Comparison of ENCODE assay signal across 8 cellular contexts in the genomic region with DNA sequence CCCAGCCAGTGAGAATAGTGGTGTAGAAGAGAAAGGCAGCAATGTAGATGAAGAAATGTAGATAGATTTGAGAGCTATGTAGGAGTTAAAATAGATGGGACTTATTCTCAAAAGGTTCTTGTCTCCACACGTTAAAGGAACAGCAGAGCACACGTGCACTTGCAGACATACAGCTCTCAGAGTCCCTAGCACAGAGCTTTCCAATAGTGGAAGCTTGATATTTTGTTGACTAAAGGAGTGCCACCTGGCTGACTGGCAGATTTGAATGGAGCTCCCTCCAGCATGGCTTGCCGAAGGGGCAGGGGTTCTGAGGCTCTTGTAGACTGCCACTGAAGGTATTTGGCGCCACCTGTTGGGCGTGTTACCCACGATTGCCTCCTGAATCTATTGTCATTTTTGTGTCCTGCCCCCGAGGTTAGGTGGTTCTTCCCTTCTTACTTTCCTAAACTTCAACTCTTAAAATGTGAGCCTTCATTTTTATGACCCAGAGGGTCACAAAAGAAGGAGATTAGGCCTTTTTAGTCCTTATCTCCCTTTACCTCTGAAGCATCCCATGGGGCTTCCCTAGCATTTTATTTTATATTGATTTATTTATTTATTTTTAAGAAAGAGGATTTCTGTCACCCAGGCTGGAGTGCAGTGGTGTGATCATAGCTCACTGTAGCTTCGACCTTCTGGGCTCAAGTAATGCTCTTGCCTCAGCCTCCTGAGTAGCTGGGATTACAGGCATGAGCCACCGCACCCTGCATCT. TPM values are rescaled to one million over a fixed set of nuclear protein-coding genes. Genes with fewer than 3 reads are reported as not detected.
A peak's percentile ranks its signal among the peaks of the same experiment; 100 is the strongest.
DNase-seq lines count a peak whose midpoint lies in the region; ATAC-seq, FAIRE-seq and TF ChIP-seq lines count a peak whose summit lies in the region.

No MANE protein-coding gene starts in this region.

- no peaks in the 10 kb centered on the region for H3K9me3 Mint-ChIP-seq in activated CD4-positive, alpha-beta T cell treated with anti-CD3 and anti-CD28 coated beads for 36 hours (ENCODE audit: low read depth)
- H3K9me3 Mint-ChIP-seq in chondrocyte (ENCODE audit: low read depth), result no peaks in the 10 kb centered on the region

- H3K4me1 Mint-ChIP-seq in activated CD4-positive, alpha-beta T cell treated with anti-CD3 and anti-CD28 coated beads for 36 hours, result peaks cover 15% of the 10 kb centered on the region
- H3K4me1 Mint-ChIP-seq in chondrocyte (ENCODE audit: low read depth), result peaks cover 12% of the 10 kb centered on the region

- no peaks in the 10 kb centered on the region for H3K27me3 Mint-ChIP-seq in activated CD4-positive, alpha-beta T cell treated with anti-CD3 and anti-CD28 coated beads for 36 hours
- no peaks in the 10 kb centered on the region for H3K27me3 Mint-ChIP-seq in chondrocyte (ENCODE audit: low read depth)

- no peak overlapping the region for H3K9ac ChIP-seq in HepG2 (ENCODE audit: insufficient read depth, low read depth, low read length)

- no peaks in the 10 kb centered on the region for H3K9me3 ChIP-seq in HepG2 (ENCODE audit: low read length)

- peak; percentile 94 for FAIRE-seq in HepG2 (lab: Jason Lieb, UNC)

- H3K4me2 ChIP-seq in HepG2 (ENCODE audit: low read depth, low read length), result no peak overlapping the region

- no peak for TF ChIP-seq POLR2A in HepG2 (IDR thresholded peaks at IDR 0.05; ENCODE audit: insufficient read depth in 1 of 2, low read depth in 2 of 2, low read length in 2 of 2)

- H2AFZ ChIP-seq in HepG2 (ENCODE audit: low read length), result no peak overlapping the region

- TF ChIP-seq RAD21 in HepG2 (CRISPR knock-in tag; IDR thresholded peaks at IDR 0.05), result peak; percentile 90

- ATAC-seq in HG03432 (IDR thresholded peaks at IDR 0.05; ENCODE audit: unreplicated experiment), result peak; percentile 49
- ATAC-seq in activated CD4-positive, alpha-beta T cell treated with anti-CD3 and anti-CD28 coated beads for 36 hours, result peak; percentile 88
- peak; percentile 73 for ATAC-seq in HepG2
- no peak for ATAC-seq in HG03520 (IDR thresholded peaks at IDR 0.05; ENCODE audit: unreplicated experiment)

- intact Hi-C loops in activated CD4-positive, alpha-beta T cell treated with anti-CD3 and anti-CD28 coated beads for 36 hours (cut with DNase I, micrococcal nuclease), result loop anchor here (1.0 to 2.0 kb wide), 4 partner anchors 32 to 100 kb away; a partner anchor contains a TSS
- intact Hi-C loops in HepG2 (cut with micrococcal nuclease; ENCODE audit: unreplicated experiment), result loop anchor here (1.0 kb wide), 2 partner anchors 52 to 100 kb away; no protein-coding TSS in a partner anchor

- TF ChIP-seq CTCF in chondrocyte (IDR thresholded peaks at IDR 0.05), result peak; percentile 95
- peak; percentile 96 for TF ChIP-seq CTCF in HepG2 (CRISPR knock-in tag; IDR thresholded peaks at IDR 0.05)

- H3K36me3 ChIP-seq in HepG2 (replicated peaks in 1 of 2; ENCODE audit: control insufficient read depth in 1 of 2, insufficient read depth in 2 of 2, low read length in 2 of 2), result peaks cover 11 to 13% of the 10 kb centered on the region in 2 experiments

- peaks cover 20% of the 10 kb centered on the region for H3K36me3 Mint-ChIP-seq in activated CD4-positive, alpha-beta T cell treated with anti-CD3 and anti-CD28 coated beads for 36 hours (ENCODE audit: low read depth)
- H3K36me3 Mint-ChIP-seq in chondrocyte (ENCODE audit: low read depth), result peaks cover 21% of the 10 kb centered on the region

- TF ChIP-seq EP300 in HepG2 (IDR thresholded peaks at IDR 0.05; ENCODE audit: low read depth in 2 of 2, low read length in 2 of 2) (no peak), HepG2 (CRISPR knock-in tag; IDR thresholded peaks at IDR 0.05; ENCODE audit: borderline replicate concordance) (no peak)

- peaks cover 29% of the 10 kb centered on the region for H4K20me1 ChIP-seq in HepG2 (ENCODE audit: insufficient read depth, low read length)

- H3K27ac Mint-ChIP-seq in activated CD4-positive, alpha-beta T cell treated with anti-CD3 and anti-CD28 coated beads for 36 hours, result peak overlapping the region; percentile 44
- H3K27ac Mint-ChIP-seq in chondrocyte (ENCODE audit: unreplicated experiment), result peak overlapping the region; percentile 50

- in situ Hi-C loops in HepG2 (cut with HindIII; ENCODE audit: extremely low pct_ligation_motif_present, low pct_unique_long_range_greater_than_20kb), result loop anchor here (5.0 kb wide), 1 partner anchor 48 kb away; no protein-coding TSS in a partner anchor

- H3K4me3 ChIP-seq in HepG2 (replicated peaks in 1 of 3; ENCODE audit: insufficient read depth in 1 of 3, low read depth in 2 of 3, low read length in 3 of 3), result no peak overlapping the region

- H3K27ac ChIP-seq in HepG2 (ENCODE audit: extremely low read length, insufficient read depth, low read length), result no peak overlapping the region

- POLR2A ChIA-PET in activated CD4-positive, alpha-beta T cell treated with anti-CD3 and anti-CD28 coated beads for 36 hours (lab: Charles Lee), result interaction anchor here (0.7 to 3.7 kb wide), 13 partner anchors 9 to 265 kb away, joined by 3 to 71 read pairs (median 3); a partner anchor contains a TSS
- POLR2A ChIA-PET in HepG2 (lab: Yijun Ruan, JAX), result interaction anchor here (1.1 to 10.2 kb wide), 4 partner anchors 13 to 90 kb away, joined by 3 to 305 read pairs (median 16); a partner anchor contains a TSS

- no peak overlapping the region for H3K4me3 Mint-ChIP-seq in activated CD4-positive, alpha-beta T cell treated with anti-CD3 and anti-CD28 coated beads for 36 hours
- H3K4me3 Mint-ChIP-seq in chondrocyte (ENCODE audit: unreplicated experiment), result no peak overlapping the region

- H3K27me3 ChIP-seq in HepG2 (ENCODE audit: control insufficient read depth in 1 of 2, insufficient read depth in 2 of 2, low read length in 2 of 2), result peaks cover 0 to 6% of the 10 kb centered on the region in 2 experiments; a peak in 2 of 5 replicates

- H3K79me2 ChIP-seq in HepG2 (ENCODE audit: insufficient read depth, low read length), result no peaks in the 10 kb centered on the region

- no TSS peak for BruUV-seq in HepG2 (replicated peaks; lab: Mats Ljungman, UMichigan)

- CTCF ChIA-PET in activated CD4-positive, alpha-beta T cell treated with anti-CD3 and anti-CD28 coated beads for 36 hours (lab: Charles Lee), result interaction anchor here (0.6 to 7.6 kb wide), 63 partner anchors 9 to 1197 kb away, joined by 3 to 172 read pairs (median 5); a partner anchor contains a TSS
- CTCF ChIA-PET in HepG2 (lab: Yijun Ruan, JAX; ENCODE audit: low intra/inter-chr PET ratio, low total read pairs), result interaction anchor here (0.7 to 7.2 kb wide), 6 partner anchors 32 to 102 kb away, joined by 3 to 103 read pairs (median 8); a partner anchor contains a TSS

- whole genome bisulfite sequencing in HepG2 (ENCODE audit: low lambda C conversion rate), result 13% methylated on average over 9 of the region's 9 CpGs

- no peaks in the 10 kb centered on the region for H3K4me1 ChIP-seq in HepG2 (ENCODE audit: insufficient read depth, low read length)

- DNase-seq in ELF-1 (ENCODE audit: low read depth, low spot score), result peak; percentile 87
- peak; percentile 93 to 97 for DNase-seq in NCI-H526 (lab: John Stamatoyannopoulos, UW)
- DNase-seq in activated CD4-positive, alpha-beta T cell treated with anti-CD3 and anti-CD28 coated beads for 36 hours, result peak; percentile 96
- no peak for DNase-seq in chondrocyte (ENCODE audit: low spot score)
- peak; percentile 84 for DNase-seq in HepG2 (ENCODE audit: low spot score)
- DNase-seq in stimulated activated CD4-positive, alpha-beta T cell treated with anti-CD3 and anti-CD28 coated beads, TNF-alpha, amount 100 ng/mL, for 24 hours (ENCODE audit: low read depth in 3 of 3), result peak; percentile 75 to 89 (median 87)

RNA-seq across cellular contexts. Expression of a gene that starts 16.4 kb away (rescaled TPM):
- 100 to 1,000 TPM; 230 to 338 TPM for total RNA-seq in activated CD4-positive, alpha-beta T cell treated with anti-CD3 and anti-CD28 coated beads for 36 hours
- total RNA-seq in chondrocyte, result 149 to 165 TPM (median 150 TPM) in 3 replicates
- 71.5 and 143 TPM in 2 replicates for total RNA-seq in HepG2 (2016; rRNA removed; fragmentation: Illumina TruSeq; extraction: Trizol)
- 57.3 and 65.0 TPM in 2 replicates for total RNA-seq in HepG2 (2016; cell fraction: cytosol; rRNA removed; fragmentation: Illumina TruSeq; extraction: Trizol; ENCODE audit: low read depth)
- total RNA-seq in HepG2 (2016; cell fraction: insoluble cytoplasmic fraction; rRNA removed; fragmentation: Illumina TruSeq; extraction: Trizol), result 67.2 and 139 TPM in 2 replicates
- 98.6 and 98.8 TPM in 2 replicates for total RNA-seq in HepG2 (2016; cell fraction: membrane; rRNA removed; fragmentation: Illumina TruSeq; extraction: Trizol)
- 221 and 247 TPM in 2 replicates for total RNA-seq in HepG2 (2016; cell fraction: nucleus; rRNA removed; fragmentation: Illumina TruSeq; extraction: Trizol)
- 194 and 202 TPM in 2 replicates for polyA plus RNA-seq in HepG2 (2011; rRNA removed)
- polyA plus RNA-seq in HepG2 (2011; cell fraction: cytosol; rRNA removed), result 75.6 and 93.5 TPM in 2 replicates
- 401 and 432 TPM in 2 replicates for polyA plus RNA-seq in HepG2 (2011; cell fraction: nucleus; rRNA removed)
- 149 and 160 TPM in 2 replicates for polyA plus RNA-seq in HepG2 (2012)
- polyA plus RNA-seq in HepG2 (2016; cell fraction: cytosol; fragmentation: Illumina TruSeq; extraction: Trizol; ENCODE audit: low read depth), result 30.1 and 33.2 TPM in 2 replicates
- 94.6 and 114 TPM in 2 replicates for polyA plus RNA-seq in HepG2 (2016; cell fraction: insoluble cytoplasmic fraction; fragmentation: Illumina TruSeq; extraction: Trizol; ENCODE audit: low read depth)
- 58.5 and 64.6 TPM in 2 replicates for polyA plus RNA-seq in HepG2 (2016; cell fraction: membrane; fragmentation: Illumina TruSeq; extraction: Trizol; ENCODE audit: low read depth)
- 653 and 682 TPM in 2 replicates for polyA plus RNA-seq in HepG2 (2016; cell fraction: nucleus; fragmentation: Illumina TruSeq; extraction: Trizol; ENCODE audit: insufficient read depth, low read depth)
- 126 and 157 TPM in 2 replicates for polyA minus RNA-seq in HepG2 (2011; rRNA and poly(A)+ RNA removed; ENCODE audit: low replicate concordance)
- polyA minus RNA-seq in HepG2 (2011; cell fraction: cytosol; rRNA and poly(A)+ RNA removed), result 43.6 and 49.2 TPM in 2 replicates
- polyA minus RNA-seq in HepG2 (2011; cell fraction: nucleus; rRNA and poly(A)+ RNA removed), result 223 and 377 TPM in 2 replicates

RNA-seq across cellular contexts. Expression of a gene that starts 24.6 kb away (rescaled TPM):
- 1 to 10 TPM; 1.7 to 3.3 TPM for total RNA-seq in activated CD4-positive, alpha-beta T cell treated with anti-CD3 and anti-CD28 coated beads for 36 hours
- total RNA-seq in chondrocyte (not detected in 3 replicates), HepG2 (2016; rRNA removed; fragmentation: Illumina TruSeq; extraction: Trizol) (0.07 and 0.09 TPM in 2 replicates)
- not detected in 2 replicates for total RNA-seq in HepG2 (2016; cell fraction: cytosol; rRNA removed; fragmentation: Illumina TruSeq; extraction: Trizol; ENCODE audit: low read depth)
- 0.04 TPM in 1 of 2 replicates, not detected in the other for total RNA-seq in HepG2 (2016; cell fraction: insoluble cytoplasmic fraction; rRNA removed; fragmentation: Illumina TruSeq; extraction: Trizol)
- total RNA-seq in HepG2 (2016; cell fraction: membrane; rRNA removed; fragmentation: Illumina TruSeq; extraction: Trizol), result 0.06 TPM in 1 of 2 replicates, not detected in the other
- total RNA-seq in HepG2 (2016; cell fraction: nucleus; rRNA removed; fragmentation: Illumina TruSeq; extraction: Trizol), result 0.09 TPM in 1 of 2 replicates, not detected in the other
- 0.03 TPM in 1 of 2 replicates, not detected in the other for polyA plus RNA-seq in HepG2 (2011; rRNA removed)
- polyA plus RNA-seq in HepG2 (2011; cell fraction: cytosol; rRNA removed), result 0.04 TPM in 1 of 2 replicates, not detected in the other
- polyA plus RNA-seq in HepG2 (2011; cell fraction: nucleus; rRNA removed), result not detected in 2 replicates
- polyA plus RNA-seq in HepG2 (2012), result not detected in 2 replicates
- polyA plus RNA-seq in HepG2 (2016; cell fraction: cytosol; fragmentation: Illumina TruSeq; extraction: Trizol; ENCODE audit: low read depth), result not detected in 2 replicates
- 0.07 TPM in 1 of 2 replicates, not detected in the other for polyA plus RNA-seq in HepG2 (2016; cell fraction: insoluble cytoplasmic fraction; fragmentation: Illumina TruSeq; extraction: Trizol; ENCODE audit: low read depth)
- not detected in 2 replicates for polyA plus RNA-seq in HepG2 (2016; cell fraction: membrane; fragmentation: Illumina TruSeq; extraction: Trizol; ENCODE audit: low read depth)
- 0.63 TPM in 1 of 2 replicates, not detected in the other for polyA plus RNA-seq in HepG2 (2016; cell fraction: nucleus; fragmentation: Illumina TruSeq; extraction: Trizol; ENCODE audit: insufficient read depth, low read depth)
- 0.30 TPM in 1 of 2 replicates, not detected in the other for polyA minus RNA-seq in HepG2 (2011; rRNA and poly(A)+ RNA removed; ENCODE audit: low replicate concordance)
- polyA minus RNA-seq in HepG2 (2011; cell fraction: cytosol; rRNA and poly(A)+ RNA removed), result not detected in 2 replicates
- polyA minus RNA-seq in HepG2 (2011; cell fraction: nucleus; rRNA and poly(A)+ RNA removed), result not detected in 2 replicates

RNA-seq across cellular contexts. Expression of a gene that starts 31.9 kb away (rescaled TPM):
- 10 to 100 TPM; 11.8 TPM for total RNA-seq in activated CD4-positive, alpha-beta T cell treated with anti-CD3 and anti-CD28 coated beads for 36 hours
- 3.6 to 5.5 TPM (median 5.4 TPM) in 3 replicates for total RNA-seq in chondrocyte
- 0.71 and 1.3 TPM in 2 replicates for total RNA-seq in HepG2 (2016; rRNA removed; fragmentation: Illumina TruSeq; extraction: Trizol)
- 0.53 and 0.61 TPM in 2 replicates for total RNA-seq in HepG2 (2016; cell fraction: cytosol; rRNA removed; fragmentation: Illumina TruSeq; extraction: Trizol; ENCODE audit: low read depth)
- 0.82 and 1.2 TPM in 2 replicates for total RNA-seq in HepG2 (2016; cell fraction: insoluble cytoplasmic fraction; rRNA removed; fragmentation: Illumina TruSeq; extraction: Trizol)
- 0.46 and 0.76 TPM in 2 replicates for total RNA-seq in HepG2 (2016; cell fraction: membrane; rRNA removed; fragmentation: Illumina TruSeq; extraction: Trizol)
- total RNA-seq in HepG2 (2016; cell fraction: nucleus; rRNA removed; fragmentation: Illumina TruSeq; extraction: Trizol), result 0.78 and 0.85 TPM in 2 replicates
- 0.70 and 1.7 TPM in 2 replicates for polyA plus RNA-seq in HepG2 (2011; rRNA removed)
- 0.59 and 1.2 TPM in 2 replicates for polyA plus RNA-seq in HepG2 (2011; cell fraction: cytosol; rRNA removed)
- polyA plus RNA-seq in HepG2 (2011; cell fraction: nucleus; rRNA removed), result 3.1 and 3.3 TPM in 2 replicates
- 1.6 and 1.7 TPM in 2 replicates for polyA plus RNA-seq in HepG2 (2012)
- polyA plus RNA-seq in HepG2 (2016; cell fraction: cytosol; fragmentation: Illumina TruSeq; extraction: Trizol; ENCODE audit: low read depth), result 0.12 and 0.36 TPM in 2 replicates
- polyA plus RNA-seq in HepG2 (2016; cell fraction: insoluble cytoplasmic fraction; fragmentation: Illumina TruSeq; extraction: Trizol; ENCODE audit: low read depth), result 0.62 and 0.68 TPM in 2 replicates
- 0.63 and 0.96 TPM in 2 replicates for polyA plus RNA-seq in HepG2 (2016; cell fraction: membrane; fragmentation: Illumina TruSeq; extraction: Trizol; ENCODE audit: low read depth)
- polyA plus RNA-seq in HepG2 (2016; cell fraction: nucleus; fragmentation: Illumina TruSeq; extraction: Trizol; ENCODE audit: insufficient read depth, low read depth), result 2.9 and 4.5 TPM in 2 replicates
- 1.2 and 1.9 TPM in 2 replicates for polyA minus RNA-seq in HepG2 (2011; rRNA and poly(A)+ RNA removed; ENCODE audit: low replicate concordance)
- polyA minus RNA-seq in HepG2 (2011; cell fraction: cytosol; rRNA and poly(A)+ RNA removed), result not detected in 2 replicates
- 1.7 and 2.3 TPM in 2 replicates for polyA minus RNA-seq in HepG2 (2011; cell fraction: nucleus; rRNA and poly(A)+ RNA removed)

RNA-seq across cellular contexts. Expression of a gene that starts 44.0 kb away (rescaled TPM):
- 1 to 10 TPM; 1.9 to 2.3 TPM for total RNA-seq in activated CD4-positive, alpha-beta T cell treated with anti-CD3 and anti-CD28 coated beads for 36 hours
- total RNA-seq in chondrocyte, result not detected in 3 replicates
- total RNA-seq in HepG2 (2016; rRNA removed; fragmentation: Illumina TruSeq; extraction: Trizol), result not detected in 2 replicates
- total RNA-seq in HepG2 (2016; cell fraction: cytosol; rRNA removed; fragmentation: Illumina TruSeq; extraction: Trizol; ENCODE audit: low read depth), result not detected in 2 replicates
- total RNA-seq in HepG2 (2016; cell fraction: insoluble cytoplasmic fraction; rRNA removed; fragmentation: Illumina TruSeq; extraction: Trizol), result not detected in 2 replicates
- not detected in 2 replicates for total RNA-seq in HepG2 (2016; cell fraction: membrane; rRNA removed; fragmentation: Illumina TruSeq; extraction: Trizol)
- not detected in 2 replicates for total RNA-seq in HepG2 (2016; cell fraction: nucleus; rRNA removed; fragmentation: Illumina TruSeq; extraction: Trizol)
- not detected in 2 replicates for polyA plus RNA-seq in HepG2 (2011; rRNA removed)
- not detected in 2 replicates for polyA plus RNA-seq in HepG2 (2011; cell fraction: cytosol; rRNA removed)
- 0.09 TPM in 1 of 2 replicates, not detected in the other for polyA plus RNA-seq in HepG2 (2011; cell fraction: nucleus; rRNA removed)
- polyA plus RNA-seq in HepG2 (2012), result not detected in 2 replicates
- polyA plus RNA-seq in HepG2 (2016; cell fraction: cytosol; fragmentation: Illumina TruSeq; extraction: Trizol; ENCODE audit: low read depth), result not detected in 2 replicates
- polyA plus RNA-seq in HepG2 (2016; cell fraction: insoluble cytoplasmic fraction; fragmentation: Illumina TruSeq; extraction: Trizol; ENCODE audit: low read depth), result not detected in 2 replicates
- polyA plus RNA-seq in HepG2 (2016; cell fraction: membrane; fragmentation: Illumina TruSeq; extraction: Trizol; ENCODE audit: low read depth), result not detected in 2 replicates
- not detected in 2 replicates for polyA plus RNA-seq in HepG2 (2016; cell fraction: nucleus; fragmentation: Illumina TruSeq; extraction: Trizol; ENCODE audit: insufficient read depth, low read depth)
- polyA minus RNA-seq in HepG2 (2011; rRNA and poly(A)+ RNA removed; ENCODE audit: low replicate concordance), result not detected in 2 replicates
- not detected in 2 replicates for polyA minus RNA-seq in HepG2 (2011; cell fraction: cytosol; rRNA and poly(A)+ RNA removed)
- polyA minus RNA-seq in HepG2 (2011; cell fraction: nucleus; rRNA and poly(A)+ RNA removed), result not detected in 2 replicates
